ENCODE assay signal across 1 cellular context in the genomic region with DNA sequence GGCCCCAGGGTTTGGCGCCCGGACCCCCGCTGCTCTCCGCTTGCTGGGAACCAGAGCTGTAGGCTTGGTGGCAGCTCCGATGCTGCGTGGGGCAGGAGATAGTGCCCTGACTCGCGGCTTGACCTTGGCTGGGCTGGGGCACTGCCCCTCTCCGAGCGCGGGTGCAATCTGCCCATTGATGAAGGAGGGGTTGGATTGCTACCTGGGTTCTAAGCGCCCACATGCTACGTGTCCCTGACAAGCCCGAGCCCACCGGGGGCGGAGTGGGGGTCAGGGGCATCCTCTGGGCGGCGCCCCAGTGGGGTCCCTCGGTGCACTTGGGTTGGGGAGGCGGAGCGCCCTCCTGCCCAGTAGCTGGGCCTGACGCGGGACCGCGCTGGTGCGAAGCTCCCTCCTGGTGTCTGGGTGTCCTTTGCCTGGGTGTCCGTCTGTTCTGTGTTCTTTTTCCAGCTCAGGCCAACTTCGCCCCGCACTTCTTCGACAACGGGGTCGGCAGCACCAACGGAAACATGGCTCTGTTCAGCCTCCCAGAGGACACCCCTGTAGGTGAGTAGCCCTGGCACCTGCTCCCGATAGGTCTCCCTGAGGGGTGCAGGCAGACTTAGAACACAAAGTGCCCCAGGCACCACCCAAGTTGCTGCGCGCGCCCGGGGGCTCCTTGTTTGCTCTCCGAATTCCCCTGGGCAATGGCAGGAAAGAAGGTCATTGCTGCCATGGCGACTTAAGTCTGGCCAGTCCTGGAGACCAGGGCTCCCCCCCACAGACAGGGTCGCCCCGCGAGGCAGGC.
TF ChIP-seq lines count a peak whose summit lies in the region.

No MANE protein-coding gene starts in this region.

TF ChIP-seq in HEK293, 187 proteins besides CTCF, POLR2A, EP300 and RAD21 (continued from another document):
- TF ChIP-seq ZNF239 (tag by site-specific recombination; IDR thresholded peaks at IDR 0.05): no peak
- no peak for TF ChIP-seq ZNF394 (tag by site-specific recombination; IDR thresholded peaks at IDR 0.05; ENCODE audit: borderline replicate concordance)
